Comparison of ENCODE assay signal across 10 cellular contexts in the genomic region with DNA sequence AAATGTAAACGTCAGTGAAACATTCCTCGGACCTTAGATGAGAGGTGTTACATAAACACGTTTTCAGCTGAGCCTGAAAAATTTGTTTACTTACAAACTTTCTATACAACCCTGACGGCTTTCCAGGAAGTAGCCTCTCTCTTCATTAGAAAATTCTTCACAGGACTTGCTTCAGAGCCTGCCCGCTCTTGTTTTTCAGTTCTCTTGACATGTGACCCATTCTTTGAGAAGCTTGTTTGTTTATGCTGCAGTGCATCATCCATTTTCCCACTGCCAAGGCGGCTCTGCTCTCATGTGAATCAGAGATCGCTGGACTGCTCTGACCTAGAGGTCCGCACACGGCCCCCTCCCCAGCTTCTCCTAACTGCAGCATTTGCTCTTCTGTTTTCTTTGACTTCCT. TPM values are rescaled to one million over a fixed set of nuclear protein-coding genes. Genes with fewer than 3 reads are reported as not detected.
DNase-seq lines count a peak whose midpoint lies in the region; ATAC-seq and TF ChIP-seq lines count a peak whose summit lies in the region.
"Had no signal": no experiment of that assay in that cellular context is flagged by ENCODE, and none has a peak within 500 bp of the region (broad histone marks: within the 10 kb centered on the region; RNA-seq: fewer than 3 reads in every experiment).

No MANE protein-coding gene starts in this region.

- H3K27ac Mint-ChIP-seq in type B pancreatic cell (peak overlapping the region; percentile 64), T-cell (no peak overlapping the region)
- H3K27ac Mint-ChIP-seq: stimulated activated naive CD8-positive, alpha-beta T cell treated with anti-CD3 and anti-CD28 coated beads, Interleukin-15, Interleukin-2, amounts not matched to agents 100 ng/mL and 50 ng/mL, for 24 hours had no signal

- H3K4me2 ChIP-seq in PC-9 = no peak overlapping the region

- DNase-seq in PC-9 (no peak), epithelial cell of esophagus (ENCODE audit: low read depth) (peak; percentile 88), medulla oblongata (ENCODE audit: extremely low spot score) (peak; percentile 61), type B pancreatic cell (ENCODE audit: extremely low spot score, unreplicated experiment) (no peak), T-cell (no peak)
- DNase-seq: spleen had no signal

- H3F3A ChIP-seq in PC-9 (ENCODE audit: insufficient read depth, low read depth) = no peaks in the 10 kb centered on the region

- CTCF ChIA-PET in PC-9 (lab: Charles Lee) (no interaction called here), T-cell (lab: Charles Lee) (no interaction called here)

- H3K27me3 ChIP-seq in PC-9 (ENCODE audit: insufficient read depth, low read depth) = no peaks in the 10 kb centered on the region
- H3K27me3 ChIP-seq: spleen had no signal

- H3K27me3 Mint-ChIP-seq in type B pancreatic cell = no peaks in the 10 kb centered on the region
- no peaks in the 10 kb centered on the region for H3K27me3 Mint-ChIP-seq in T-cell
- H3K27me3 Mint-ChIP-seq: stimulated activated naive CD8-positive, alpha-beta T cell treated with anti-CD3 and anti-CD28 coated beads, Interleukin-15, Interleukin-2, amounts not matched to agents 100 ng/mL and 50 ng/mL, for 24 hours had no signal

- H3K9me2 ChIP-seq in PC-9 (ENCODE audit: insufficient read depth) = no peaks in the 10 kb centered on the region

- H4K20me1 ChIP-seq in PC-9 (ENCODE audit: insufficient read depth) = no peaks in the 10 kb centered on the region

- H3K9me3 Mint-ChIP-seq in type B pancreatic cell (peaks cover 6% of the 10 kb centered on the region), T-cell (peaks cover 4 to 9% (median 6%) of the 10 kb centered on the region in 3 donors)
- H3K9me3 Mint-ChIP-seq: stimulated activated naive CD8-positive, alpha-beta T cell treated with anti-CD3 and anti-CD28 coated beads, Interleukin-15, Interleukin-2, amounts not matched to agents 100 ng/mL and 50 ng/mL, for 24 hours had no signal

- H3K4me1 ChIP-seq in PC-9 (replicated peaks; ENCODE audit: insufficient read depth) = no peaks in the 10 kb centered on the region
- H3K4me1 ChIP-seq: spleen had no signal

- intact Hi-C loops in PC-9 (cut with micrococcal nuclease; ENCODE audit: unreplicated experiment) = no loop called here

- no TSS peak for BruUV-seq in PC-9 (replicated peaks; lab: Mats Ljungman, UMichigan)

- POLR2A ChIA-PET in PC-9 (lab: Charles Lee; ENCODE audit: unreplicated experiment) = interaction anchor here (0.5 to 0.6 kb wide), 2 partner anchors 295 to 357 kb away, joined by 4 to 6 read pairs; no protein-coding TSS in a partner anchor
- POLR2A ChIA-PET in T-cell (lab: Charles Lee) = no interaction called here

- H3K36me3 ChIP-seq in PC-9 (ENCODE audit: low read depth) = no peaks in the 10 kb centered on the region
- H3K36me3 ChIP-seq: spleen had no signal

- no peaks in the 10 kb centered on the region for H3K9me3 ChIP-seq in PC-9 (ENCODE audit: insufficient read depth, low read depth)

- H3K4me3 Mint-ChIP-seq in type B pancreatic cell (peak overlapping the region; percentile 61), T-cell (no peak overlapping the region)
- H3K4me3 Mint-ChIP-seq: stimulated activated naive CD8-positive, alpha-beta T cell treated with anti-CD3 and anti-CD28 coated beads, Interleukin-15, Interleukin-2, amounts not matched to agents 100 ng/mL and 50 ng/mL, for 24 hours had no signal

- TF ChIP-seq CTCF in PC-9 (conservative IDR thresholded peaks at IDR 0.05) (no peak), epithelial cell of esophagus (IDR thresholded peaks at IDR 0.05; ENCODE audit: insufficient read depth, low read depth, low read length, missing control alignments) (no peak), type B pancreatic cell (conservative IDR thresholded peaks at IDR 0.05) (no peak)

- H3K79me2 ChIP-seq in PC-9 (ENCODE audit: low read depth) = no peaks in the 10 kb centered on the region

- no peak for ATAC-seq in HG02623 (IDR thresholded peaks at IDR 0.05; ENCODE audit: unreplicated experiment)
- no peak for ATAC-seq in HG02571 (IDR thresholded peaks at IDR 0.05; ENCODE audit: unreplicated experiment)
- ATAC-seq in T-cell (replicated peaks in 1 of 4) = no peak
- ATAC-seq: Panc1 had no signal

- no peak overlapping the region for H3K4me3 ChIP-seq in PC-9
- H3K4me3 ChIP-seq in epithelial cell of esophagus (ENCODE audit: low read length) = no peak overlapping the region
- H3K4me3 ChIP-seq: spleen had no signal

- H3K27ac ChIP-seq in PC-9 = no peak overlapping the region
- H3K27ac ChIP-seq: spleen had no signal

- H3K36me3 Mint-ChIP-seq in type B pancreatic cell = peaks cover 6% of the 10 kb centered on the region
- no peaks in the 10 kb centered on the region for H3K36me3 Mint-ChIP-seq in T-cell

- H2AFZ ChIP-seq in PC-9 = peak overlapping the region; percentile 34; the same call in 1 of the 2 replicates

- peaks cover 16% of the 10 kb centered on the region for H3K4me1 Mint-ChIP-seq in type B pancreatic cell (ENCODE audit: unreplicated experiment)
- H3K4me1 Mint-ChIP-seq in T-cell = no peaks in the 10 kb centered on the region

RNA-seq across cellular contexts. Expression of gene ARHGAP42, which starts 47.9 kb away (rescaled TPM):
- total RNA-seq in PC-9 (2021) = 12.8 and 16.1 TPM in 2 replicates
- 10.5 and 22.6 TPM in 2 replicates for total RNA-seq in type B pancreatic cell (ENCODE audit: low replicate concordance)
- under 1 TPM; 0.13 to 0.82 (median 0.49) TPM for total RNA-seq in T-cell

Comparison
In these comparisons a context has a peak if more than half of its experiments do, and no peak if none do; other contexts are left out.
1. DNase-seq: peak in epithelial cell of esophagus (single experiment) and medulla oblongata (single experiment); none in PC-9 (0 of 2), type B pancreatic cell (single experiment) and T-cell (0 of 34).